Comparison of ENCODE assay signal across 8 cellular contexts in the genomic region with DNA sequence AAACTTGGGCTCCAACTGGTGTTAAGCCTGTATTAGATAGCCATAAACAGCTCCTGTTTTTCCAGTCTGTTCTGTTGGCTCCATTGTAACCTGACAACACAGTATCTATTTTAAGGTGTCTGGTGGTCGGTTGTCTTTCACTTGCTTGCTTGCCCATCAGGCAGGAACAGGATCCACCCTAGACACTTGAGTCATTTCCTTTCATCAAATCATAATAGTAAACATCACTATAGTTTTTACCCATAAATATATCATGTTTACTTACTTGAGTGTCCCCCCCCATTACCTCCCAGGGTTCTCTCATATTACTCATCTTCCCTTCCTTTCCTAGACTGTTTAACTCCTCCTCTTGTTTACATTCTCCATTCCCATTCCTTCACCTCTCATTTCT. TPM values are rescaled to one million over a fixed set of nuclear protein-coding genes. Genes with fewer than 3 reads are reported as not detected.
DNase-seq lines count a peak whose midpoint lies in the region; ATAC-seq and TF ChIP-seq lines count a peak whose summit lies in the region.

No MANE protein-coding gene starts in this region.

- no peaks in the 10 kb centered on the region for H3K36me3 Mint-ChIP-seq in neural progenitor cell

- DNase-seq in Daoy (ENCODE audit: low read depth) (peak; percentile 68), NCI-H69 (lab: John Stamatoyannopoulos, UW) (peak; percentile 19), dermis microvascular lymphatic vessel endothelial cell (ENCODE audit: low read depth in 2 of 2) (peak; percentile 43 to 92), neural progenitor cell (ENCODE audit: low spot score) (no peak), NCI-H446 (lab: John Stamatoyannopoulos, UW) (no peak), NCI-H1436 treated with DMSO at 0.1 percent for 48 hours (lab: John Stamatoyannopoulos, UW) (no peak)

- H3K9ac ChIP-seq in neural progenitor cell = no peak overlapping the region

- peaks cover 77% of the 10 kb centered on the region for H3K79me2 ChIP-seq in neural progenitor cell (ENCODE audit: low read depth)

- no peak overlapping the region for H3K27ac ChIP-seq in neural progenitor cell

- H3K9me3 Mint-ChIP-seq in neural progenitor cell = no peaks in the 10 kb centered on the region

- H3F3A ChIP-seq in neural progenitor cell (ENCODE audit: low read depth) = peaks cover 21% of the 10 kb centered on the region

- peak overlapping the region; percentile 5 for H3K4me3 Mint-ChIP-seq in neural progenitor cell

- peaks cover 18% of the 10 kb centered on the region for H3K4me1 ChIP-seq in neural progenitor cell

- ATAC-seq in HG03520 (IDR thresholded peaks at IDR 0.05; ENCODE audit: unreplicated experiment) (no peak), GM18861 (IDR thresholded peaks at IDR 0.05; ENCODE audit: unreplicated experiment) (no peak)

- H3K27me3 Mint-ChIP-seq in neural progenitor cell (ENCODE audit: insufficient read depth, low read depth) = peaks cover 10% of the 10 kb centered on the region

- no peak for TF ChIP-seq CTCF in neural progenitor cell (IDR thresholded peaks at IDR 0.05)

- peak overlapping the region; percentile 84 for H3K4me3 ChIP-seq in neural progenitor cell

- no peak overlapping the region for H3K4me2 ChIP-seq in neural progenitor cell

- H3K4me1 Mint-ChIP-seq in neural progenitor cell = peaks cover 33% of the 10 kb centered on the region

- H3K27me3 ChIP-seq in neural progenitor cell = no peaks in the 10 kb centered on the region

- H3K9me3 ChIP-seq in neural progenitor cell (ENCODE audit: low read depth) = no peaks in the 10 kb centered on the region

- H3K27ac Mint-ChIP-seq in neural progenitor cell = no peak overlapping the region

- H4K20me1 ChIP-seq in neural progenitor cell (ENCODE audit: low read depth) = peaks cover 51% of the 10 kb centered on the region

- no peak overlapping the region for H2AFZ ChIP-seq in neural progenitor cell (replicated peaks)

- no peaks in the 10 kb centered on the region for H3K36me3 ChIP-seq in neural progenitor cell

RNA-seq across cellular contexts. Expression of a gene that starts 2.9 kb away (rescaled TPM):
- 9.4 and 14.9 TPM in 2 replicates for total RNA-seq in Daoy (2014; rRNA removed; shearing (Covaris generic))
- total RNA-seq in dermis microvascular lymphatic vessel endothelial cell (13.0 and 20.1 TPM in 2 replicates), neural progenitor cell (ENCODE audit: low replicate concordance) (23.3 and 23.8 TPM in 2 replicates)

RNA-seq across cellular contexts. Expression of a gene that starts 35.3 kb away (rescaled TPM):
- total RNA-seq in Daoy (2014; rRNA removed; shearing (Covaris generic)) = 4.3 and 7.6 TPM in 2 replicates
- total RNA-seq in dermis microvascular lymphatic vessel endothelial cell (0.38 and 0.90 TPM in 2 replicates), neural progenitor cell (ENCODE audit: low replicate concordance) (0.84 and 0.86 TPM in 2 replicates)

Comparison
In these comparisons a context has a peak if more than half of its experiments do, and no peak if none do; other contexts are left out.
1. DNase-seq: peak in Daoy (single experiment), NCI-H69 (single experiment) and dermis microvascular lymphatic vessel endothelial cell (2 of 2); none in neural progenitor cell (single experiment), NCI-H446 (0 of 2) and NCI-H1436 treated with DMSO at 0.1 percent for 48 hours (single experiment).